Comparison of ENCODE assay signal across 1 cellular context in genomic region chr21:16309250-16309971, GRCh38.
TF ChIP-seq lines count a peak whose summit lies in the region.

No MANE protein-coding gene starts in this region.

TF ChIP-seq in H1, 55 proteins besides CTCF, POLR2A, EP300 and RAD21 (continued from another document):
- TF ChIP-seq USF2 (IDR thresholded peaks at IDR 0.05; ENCODE audit: low read length) (no peak), SUZ12 (IDR thresholded peaks at IDR 0.05; ENCODE audit: low read length) (no peak), BRCA1 (IDR thresholded peaks at IDR 0.05; ENCODE audit: low read depth, low read length) (no peak), TCF12 (IDR thresholded peaks at IDR 0.05; ENCODE audit: low read depth, low read length) (no peak), RXRA (IDR thresholded peaks at IDR 0.05; ENCODE audit: insufficient read depth, low read depth, low read length) (no peak), CHD2 (IDR thresholded peaks at IDR 0.05; ENCODE audit: low read length) (no peak), YY1 (IDR thresholded peaks at IDR 0.05; ENCODE audit: low read depth, low read length) (no peak), KDM5A (IDR thresholded peaks at IDR 0.05; ENCODE audit: low read length) (no peak), HDAC2 (IDR thresholded peaks at IDR 0.05; ENCODE audit: borderline replicate concordance in 1 of 2, low read depth in 2 of 2, low read length in 2 of 2) (no peak), MAFK (IDR thresholded peaks at IDR 0.05; ENCODE audit: low read depth, low read length) (no peak), CBX5 (IDR thresholded peaks at IDR 0.05; ENCODE audit: low read depth, low read length) (no peak), EGR1 (IDR thresholded peaks at IDR 0.05; ENCODE audit: borderline replicate concordance, low read depth, low read length) (no peak)
- TF ChIP-seq, protein P1, sequence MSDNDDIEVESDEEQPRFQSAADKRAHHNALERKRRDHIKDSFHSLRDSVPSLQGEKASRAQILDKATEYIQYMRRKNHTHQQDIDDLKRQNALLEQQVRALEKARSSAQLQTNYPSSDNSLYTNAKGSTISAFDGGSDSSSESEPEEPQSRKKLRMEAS (IDR thresholded peaks at IDR 0.05), result no peak
